Comparison of ENCODE assay signal across 24 cellular contexts in the genomic region with DNA sequence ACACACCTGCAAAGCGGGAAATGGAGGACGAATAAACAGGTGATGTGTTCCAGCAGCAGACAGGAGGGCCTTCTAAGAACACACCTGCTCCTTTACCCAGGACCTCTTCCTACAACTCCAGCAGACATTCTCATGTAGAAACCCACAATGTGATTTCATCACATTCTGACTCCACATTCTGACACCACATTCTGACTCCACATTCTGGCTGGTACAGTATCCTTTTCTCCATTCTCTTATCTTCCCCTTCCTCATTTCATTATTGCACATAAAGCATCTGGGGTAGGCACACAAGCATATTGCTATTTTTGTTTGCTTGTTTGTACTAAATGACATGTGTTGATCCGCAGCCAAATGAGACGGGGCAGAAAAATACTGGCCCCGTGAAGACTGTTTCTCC. TPM values are rescaled to one million over a fixed set of nuclear protein-coding genes. Genes with fewer than 3 reads are reported as not detected.
A peak's percentile ranks its signal among the peaks of the same experiment; 100 is the strongest.
DNase-seq lines count a peak whose midpoint lies in the region; ATAC-seq, FAIRE-seq and TF ChIP-seq lines count a peak whose summit lies in the region.
"Had no signal": no experiment of that assay in that cellular context is flagged by ENCODE, and none has a peak within 500 bp of the region (broad histone marks: within the 10 kb centered on the region; RNA-seq: fewer than 3 reads in every experiment).

No MANE protein-coding gene starts in this region.

- H3K4me1 Mint-ChIP-seq in activated CD4-positive, alpha-beta T cell treated with anti-CD3 and anti-CD28 coated beads, Interleukin-2, amount 10 ng/mL, durations not matched to agents 7 days and 5 days: peaks cover 4% of the 10 kb centered on the region

- H3K9me3 Mint-ChIP-seq in activated CD4-positive, alpha-beta T cell treated with anti-CD3 and anti-CD28 coated beads, Interleukin-2, amount 10 ng/mL, durations not matched to agents 7 days and 5 days: peaks cover 27% of the 10 kb centered on the region

- WGBS in K562 (ENCODE audit: insufficient coverage, low coverage, missing lambda C conversion rate): 30% methylated on average over 5 of the region's 5 CpGs

- H3K27ac ChIP-seq in K562 (ENCODE audit: extremely low read depth, low read depth, low read length) (no peak overlapping the region), A673 (ENCODE audit: low read depth, low read length, poor library complexity, severe bottlenecking) (no peak overlapping the region)
- H3K27ac ChIP-seq: A549, C4-2B, KMS-11, Peyer's patch had no signal

- no peak overlapping the region for H3K4me2 ChIP-seq in K562 (ENCODE audit: insufficient read depth, low read length)
- H3K4me2 ChIP-seq: A549, GM23338, KMS-11, SK-N-SH had no signal

- POLR2A ChIA-PET in K562 (lab: Yijun Ruan, JAX) (no interaction called here), A673 (lab: Charles Lee; ENCODE audit: low non-redundant PET) (no interaction called here)
- POLR2A ChIA-PET in activated CD4-positive, alpha-beta T cell treated with anti-CD3 and anti-CD28 coated beads, Interleukin-2, amount 10 ng/mL, durations not matched to agents 7 days and 5 days (lab: Charles Lee): no interaction called here

- CTCF ChIA-PET in K562 (lab: Yijun Ruan, JAX; ENCODE audit: low intra/inter-chr PET ratio): no interaction called here
- CTCF ChIA-PET in A673 (lab: Charles Lee): no interaction called here
- CTCF ChIA-PET in activated CD4-positive, alpha-beta T cell treated with anti-CD3 and anti-CD28 coated beads, Interleukin-2, amount 10 ng/mL, durations not matched to agents 7 days and 5 days (lab: Charles Lee): no interaction called here

- no peak for TF ChIP-seq RAD21 in K562 (CRISPR knock-in tag; conservative IDR thresholded peaks at IDR 0.05 in 1 of 2, IDR thresholded peaks at IDR 0.05 in 1 of 2)

- ATAC-seq in K562: no peak
- ATAC-seq in GM18502 (IDR thresholded peaks at IDR 0.05; ENCODE audit: poor library complexity, unreplicated experiment): no peak
- ATAC-seq: A549; CD8-positive, alpha-beta T cell; GM23338; T-cell had no signal

- H3K27me3 ChIP-seq in K562 (ENCODE audit: control insufficient read depth in 2 of 2, insufficient read depth in 2 of 2, low read length in 2 of 2) (peaks cover 0 to 5% of the 10 kb centered on the region in 2 experiments; a peak in 1 of 5 replicates), A673 (replicated peaks; ENCODE audit: insufficient read depth, low read depth, low read length, poor library complexity) (no peaks in the 10 kb centered on the region)
- H3K27me3 ChIP-seq: Peyer's patch had no signal

- H3K36me3 Mint-ChIP-seq in activated CD4-positive, alpha-beta T cell treated with anti-CD3 and anti-CD28 coated beads, Interleukin-2, amount 10 ng/mL, durations not matched to agents 7 days and 5 days (ENCODE audit: low read depth): peaks cover 1% of the 10 kb centered on the region
- H3K36me3 Mint-ChIP-seq: CD8-positive, alpha-beta T cell had no signal

- no peaks in the 10 kb centered on the region for H3K79me2 ChIP-seq in K562 (ENCODE audit: control insufficient read depth, insufficient read depth, low read length)

- H3K4me1 ChIP-seq in K562 (replicated peaks in 1 of 2; ENCODE audit: control insufficient read depth in 2 of 2, insufficient read depth in 2 of 2, low read length in 2 of 2) (no peaks in the 10 kb centered on the region), A673 (ENCODE audit: insufficient read depth, low read length, poor library complexity, severe bottlenecking) (no peaks in the 10 kb centered on the region)
- H3K4me1 ChIP-seq: A549 had no signal

- H3K4me3 Mint-ChIP-seq in activated CD4-positive, alpha-beta T cell treated with anti-CD3 and anti-CD28 coated beads, Interleukin-2, amount 10 ng/mL, durations not matched to agents 7 days and 5 days: no peak overlapping the region
- H3K4me3 Mint-ChIP-seq: B cell; CD8-positive, alpha-beta T cell; GM23338; H9; T-cell; T-helper 2 cell treated with Interferon-gamma antibody and Interleukin-4, amounts not matched to agents 5 μg/mL and 100 μg/mL, for 36 hours had no signal

- no peaks in the 10 kb centered on the region for H4K20me1 ChIP-seq in K562 (replicated peaks; ENCODE audit: control insufficient read depth, insufficient read depth, low read length)

- peak overlapping the region; percentile 22; the same call in 1 of the 2 replicates for H2AFZ ChIP-seq in K562 (ENCODE audit: low read depth, low read length)
- H2AFZ ChIP-seq: GM23338 had no signal

- H3K4me3 ChIP-seq in NB4 (ENCODE audit: low read depth, low read length): no peak overlapping the region
- H3K4me3 ChIP-seq in K562: no peak overlapping the region
- H3K4me3 ChIP-seq in A673 (ENCODE audit: low read depth, low read length, poor library complexity, severe bottlenecking): no peak overlapping the region
- H3K4me3 ChIP-seq: A549, GM23338, Peyer's patch had no signal

- H3K9ac ChIP-seq in K562 (ENCODE audit: insufficient read depth in 1 of 2, low read depth in 2 of 2, low read length in 2 of 2): no peak overlapping the region
- H3K9ac ChIP-seq: KMS-11, SK-N-SH had no signal

- no peaks in the 10 kb centered on the region for H3K9me1 ChIP-seq in K562 (ENCODE audit: control insufficient read depth, insufficient read depth, low read length)

- TF ChIP-seq POLR2A in NB4 (IDR thresholded peaks at IDR 0.05; ENCODE audit: extremely low read depth, insufficient read length) (no peak), K562 (conservative IDR thresholded peaks at IDR 0.05) (no peak)

- no peaks in the 10 kb centered on the region for H3K27me3 Mint-ChIP-seq in activated CD4-positive, alpha-beta T cell treated with anti-CD3 and anti-CD28 coated beads, Interleukin-2, amount 10 ng/mL, durations not matched to agents 7 days and 5 days
- H3K27me3 Mint-ChIP-seq: B cell, T-cell had no signal

- TF ChIP-seq CTCF in NB4 (IDR thresholded peaks at IDR 0.05; ENCODE audit: low read depth, low read length): no peak
- TF ChIP-seq CTCF in K562 (IDR thresholded peaks at IDR 0.05 in 2 of 3, conservative IDR thresholded peaks at IDR 0.05 in 1 of 3; ENCODE audit: insufficient read depth in 2 of 3, low read depth in 1 of 3, low read length in 3 of 3): no peak
- TF ChIP-seq CTCF in A673 (conservative IDR thresholded peaks at IDR 0.05; ENCODE audit: low read depth, low read length): no peak

- TF ChIP-seq EP300 in K562 (IDR thresholded peaks at IDR 0.05; ENCODE audit: low read length): no peak

- intact Hi-C loops in K562 (cut with micrococcal nuclease): no loop called here
- intact Hi-C loops in A673 (cut with micrococcal nuclease; ENCODE audit: unreplicated experiment): no loop called here

- no peak overlapping the region for H3K27ac Mint-ChIP-seq in activated CD4-positive, alpha-beta T cell treated with anti-CD3 and anti-CD28 coated beads, Interleukin-2, amount 10 ng/mL, durations not matched to agents 7 days and 5 days
- H3K27ac Mint-ChIP-seq: B cell; CD8-positive, alpha-beta T cell; GM23338; H9; T-cell; T-helper 2 cell treated with Interferon-gamma antibody and Interleukin-4, amounts not matched to agents 5 μg/mL and 100 μg/mL, for 36 hours had no signal

- H3K9me3 ChIP-seq in K562 (replicated peaks; ENCODE audit: control insufficient read depth, insufficient read depth, low read depth, low read length) (no peaks in the 10 kb centered on the region), A673 (ENCODE audit: low read depth, low read length, poor library complexity, severe bottlenecking) (no peaks in the 10 kb centered on the region)
- H3K9me3 ChIP-seq: Peyer's patch had no signal

- in situ Hi-C loops in K562 (cut with MboI): no loop called here

- H3K36me3 ChIP-seq in K562 (ENCODE audit: control insufficient read depth, insufficient read depth, low read length) (no peaks in the 10 kb centered on the region), A673 (ENCODE audit: insufficient read depth, low read length, poor library complexity, severe bottlenecking) (no peaks in the 10 kb centered on the region)
- H3K36me3 ChIP-seq: Peyer's patch had no signal

- FAIRE-seq in K562 (lab: Jason Lieb, UNC): no peak
- FAIRE-seq: A549, GM12892 had no signal

- DNase-seq in Kasumi-1 (lab: John Stamatoyannopoulos, UW) (peak; percentile 25 to 36), NB4 (ENCODE audit: low read depth) (peak; percentile 80), SKM-1 (lab: John Stamatoyannopoulos, UW; ENCODE audit: unreplicated experiment) (peak; percentile 88), K562 (ENCODE audit: extremely low read depth in 1 of 4, low spot score in 3 of 4) (no peak), A673 (ENCODE audit: low spot score) (no peak)
- DNase-seq in activated CD4-positive, alpha-beta T cell treated with anti-CD3 and anti-CD28 coated beads, Interleukin-2, amount 10 ng/mL, durations not matched to agents 7 days and 5 days: no peak
- DNase-seq: Calu3; CD8-positive, alpha-beta T cell; DMS79 treated with DMSO at 0.1 percent for 48 hours; H9; NCI-H2029; NCI-H526 treated with DMSO at 0.1 percent for 48 hours; Peyer's patch; SHP77 treated with DMSO at 0.1 percent for 48 hours; SK-N-SH; T-cell had no signal

- BruUV-seq in K562 (replicated peaks; lab: Mats Ljungman, UMichigan) (no TSS peak), A673 (replicated peaks; lab: Mats Ljungman, UMichigan) (no TSS peak)

TF ChIP-seq in K562, 482 proteins besides CTCF, POLR2A, EP300 and RAD21 (continues in another document):
- peak; percentile 26 for TF ChIP-seq CBFA2T2 (conservative IDR thresholded peaks at IDR 0.05)
- TF ChIP-seq SPI1 (IDR thresholded peaks at IDR 0.05; ENCODE audit: borderline replicate concordance, low read depth, low read length): peak; percentile 43; the same call in 1 of the 2 replicates
- peak; percentile 32 for TF ChIP-seq TCF3 (CRISPR knock-in tag; IDR thresholded peaks at IDR 0.05)

RNA-seq across cellular contexts. Expression of a gene that starts 3.6 kb away (rescaled TPM):
- total RNA-seq in K562 (2011; cell fraction: chromatin; rRNA removed; ENCODE audit: low replicate concordance): 52.9 and 136 TPM in 2 replicates
- 31.4 and 39.0 TPM in 2 replicates for total RNA-seq in K562 (2011; cell fraction: nucleolus; rRNA removed)
- total RNA-seq in K562 (2011; cell fraction: nucleoplasm; rRNA removed): 62.0 and 100 TPM in 2 replicates
- total RNA-seq in K562 (2014; rRNA removed) (28.2 and 31.2 TPM in 2 replicates), K562 (2014; rRNA removed; fragmentation: Illumina TruSeq; extraction: Trizol) (71.5 and 74.9 TPM in 2 replicates), K562 (2015; rRNA removed; fragmentation: Illumina TruSeq; extraction: Trizol) (63.2 and 68.5 TPM in 2 replicates), K562 (2021) (43.1 and 47.1 TPM in 2 replicates), A673 (2021) (34.7 TPM in 2 replicates)
- polyA plus RNA-seq in K562 (2011; rRNA removed) (20.2 TPM in 2 replicates), K562 (2014; fragmentation: Illumina TruSeq; extraction: Trizol) (14.7 and 15.0 TPM in 2 replicates), K562 (2014; fragmentation: Nextera tagmentation; extraction: Ambion mirVana) (10 to 100 TPM in 1 of 2 experiments, 1 to 10 TPM in 1; 7.6 to 13.6 TPM), K562 (2014; rRNA removed) (12.5 and 13.5 TPM in 2 replicates)
- polyA plus RNA-seq in K562 (2011; cell fraction: cytosol; rRNA removed): 3.4 and 9.2 TPM in 2 replicates
- polyA plus RNA-seq in K562 (2011; cell fraction: nucleus; rRNA removed): 13.8 and 23.5 TPM in 2 replicates
- polyA plus RNA-seq in K562 (2012): 9.4 and 9.9 TPM in 2 replicates
- 141 and 252 TPM in 2 replicates for polyA minus RNA-seq in K562 (2011; rRNA and poly(A)+ RNA removed)
- polyA minus RNA-seq in K562 (2011; cell fraction: cytosol; rRNA and poly(A)+ RNA removed): 58.9 and 64.8 TPM in 2 replicates
- polyA minus RNA-seq in K562 (2011; cell fraction: nucleus; rRNA and poly(A)+ RNA removed): 21.0 and 48.3 TPM in 2 replicates
- 10 to 100 TPM; 23.0 to 23.6 TPM for total RNA-seq in activated CD4-positive, alpha-beta T cell treated with anti-CD3 and anti-CD28 coated beads, Interleukin-2, amount 10 ng/mL, durations not matched to agents 7 days and 5 days

Comparison
In these comparisons a context has a peak if more than half of its experiments do, and no peak if none do; other contexts are left out.
1. DNase-seq: peak in Kasumi-1 (2 of 2), NB4 (single experiment) and SKM-1 (single experiment); none in K562 (0 of 4), A673 (single experiment) and activated CD4-positive, alpha-beta T cell treated with anti-CD3 and anti-CD28 coated beads, Interleukin-2, amount 10 ng/mL, durations not matched to agents 7 days and 5 days (single experiment).